ENCODE assay signal across 16 cellular contexts in genomic region chr21:34154878-34155277, GRCh38.
A peak's percentile ranks its signal among the peaks of the same experiment; 100 is the strongest.
DNase-seq lines count a peak whose midpoint lies in the region; ATAC-seq and TF ChIP-seq lines count a peak whose summit lies in the region.
"Had no signal": no experiment of that assay in that cellular context is flagged by ENCODE, and none has a peak within 500 bp of the region (broad histone marks: within the 10 kb centered on the region; RNA-seq: fewer than 3 reads in every experiment).

No MANE protein-coding gene starts in this region.

- POLR2A ChIA-PET in activated CD4-positive, alpha-beta T cell treated with anti-CD3 and anti-CD28 coated beads, Interleukin-2, amount 10 ng/mL, durations not matched to agents 7 days and 5 days (lab: Charles Lee), result no interaction called here
- POLR2A ChIA-PET in T-cell (lab: Charles Lee), result no interaction called here

- no peaks in the 10 kb centered on the region for H3K27me3 Mint-ChIP-seq in activated CD4-positive, alpha-beta T cell treated with anti-CD3 and anti-CD28 coated beads, Interleukin-2, amount 10 ng/mL, durations not matched to agents 7 days and 5 days
- H3K27me3 Mint-ChIP-seq in T-cell (no peaks in the 10 kb centered on the region), osteocyte (ENCODE audit: unreplicated experiment) (no peaks in the 10 kb centered on the region)
- no peaks in the 10 kb centered on the region for H3K27me3 Mint-ChIP-seq in activated T-helper 2 cell treated with anti-CD3 and anti-CD28 coated beads, Interferon-gamma antibody, Interleukin-2, Interleukin-4, amounts not matched to agents 10 μg/mL and 5 μg/mL and 100 μg/mL, durations not matched to agents 14 hours and 24 hours and 36 hours (ENCODE audit: low read depth)

- TF ChIP-seq CTCF in osteocyte (IDR thresholded peaks at IDR 0.05), result no peak

- intact Hi-C loops in activated T-helper 2 cell treated with anti-CD3 and anti-CD28 coated beads, Interferon-gamma antibody, Interleukin-2, Interleukin-4, amounts not matched to agents 10 μg/mL and 5 μg/mL and 100 μg/mL, durations not matched to agents 14 hours and 24 hours and 36 hours (cut with micrococcal nuclease), result loop anchor here (1.0 to 5.0 kb wide), 2 partner anchors 26 to 37 kb away; no protein-coding TSS in a partner anchor

- peaks cover 24% of the 10 kb centered on the region for H3K36me3 Mint-ChIP-seq in activated CD4-positive, alpha-beta T cell treated with anti-CD3 and anti-CD28 coated beads, Interleukin-2, amount 10 ng/mL, durations not matched to agents 7 days and 5 days (ENCODE audit: low read depth)
- H3K36me3 Mint-ChIP-seq in T-cell (peaks cover 21% of the 10 kb centered on the region), osteocyte (ENCODE audit: unreplicated experiment) (peaks cover 26% of the 10 kb centered on the region)
- H3K36me3 Mint-ChIP-seq in activated T-helper 2 cell treated with anti-CD3 and anti-CD28 coated beads, Interferon-gamma antibody, Interleukin-2, Interleukin-4, amounts not matched to agents 10 μg/mL and 5 μg/mL and 100 μg/mL, durations not matched to agents 14 hours and 24 hours and 36 hours (ENCODE audit: low read depth), result peaks cover 34% of the 10 kb centered on the region

- no peak overlapping the region for H3K4me3 Mint-ChIP-seq in activated CD4-positive, alpha-beta T cell treated with anti-CD3 and anti-CD28 coated beads, Interleukin-2, amount 10 ng/mL, durations not matched to agents 7 days and 5 days
- no peak overlapping the region for H3K4me3 Mint-ChIP-seq in T-cell
- no peak overlapping the region for H3K4me3 Mint-ChIP-seq in activated T-helper 2 cell treated with anti-CD3 and anti-CD28 coated beads, Interferon-gamma antibody, Interleukin-2, Interleukin-4, amounts not matched to agents 10 μg/mL and 5 μg/mL and 100 μg/mL, durations not matched to agents 14 hours and 24 hours and 36 hours (ENCODE audit: low read depth)
- no peak overlapping the region for H3K4me3 Mint-ChIP-seq in osteocyte (ENCODE audit: unreplicated experiment)

- CTCF ChIA-PET in activated CD4-positive, alpha-beta T cell treated with anti-CD3 and anti-CD28 coated beads, Interleukin-2, amount 10 ng/mL, durations not matched to agents 7 days and 5 days (lab: Charles Lee), result interaction anchor here (0.7 to 1.9 kb wide), 5 partner anchors 13 to 54 kb away, joined by 3 to 8 read pairs (median 4); no protein-coding TSS in a partner anchor
- CTCF ChIA-PET in T-cell (lab: Charles Lee), result no interaction called here

- peaks cover 13% of the 10 kb centered on the region for H3K9me3 Mint-ChIP-seq in activated CD4-positive, alpha-beta T cell treated with anti-CD3 and anti-CD28 coated beads, Interleukin-2, amount 10 ng/mL, durations not matched to agents 7 days and 5 days
- H3K9me3 Mint-ChIP-seq in T-cell (peaks cover 0 to 12% (median 2%) of the 10 kb centered on the region in 3 donors), osteocyte (ENCODE audit: unreplicated experiment) (peaks cover 11% of the 10 kb centered on the region)
- peaks cover 15% of the 10 kb centered on the region for H3K9me3 Mint-ChIP-seq in activated T-helper 2 cell treated with anti-CD3 and anti-CD28 coated beads, Interferon-gamma antibody, Interleukin-2, Interleukin-4, amounts not matched to agents 10 μg/mL and 5 μg/mL and 100 μg/mL, durations not matched to agents 14 hours and 24 hours and 36 hours

- peak; percentile 62 for DNase-seq in activated CD4-positive, alpha-beta T cell treated with anti-CD3 and anti-CD28 coated beads, Interleukin-2, amount 10 ng/mL, durations not matched to agents 7 days and 5 days
- no peak for DNase-seq in activated CD4-positive, alpha-beta T cell treated with anti-CD3 and anti-CD28 coated beads for 1 hour
- DNase-seq in T-cell, result peak in 5 of 34 experiments; percentile 3 to 35 (median 6)
- peak; percentile 34 for DNase-seq in activated T-helper 2 cell treated with anti-CD3 and anti-CD28 coated beads, Interferon-gamma antibody, Interleukin-2, Interleukin-4, amounts not matched to agents 10 μg/mL and 5 μg/mL and 100 μg/mL, durations not matched to agents 14 hours and 24 hours and 36 hours (ENCODE audit: low spot score)
- no peak for DNase-seq in stimulated activated naive CD8-positive, alpha-beta T cell treated with anti-CD3 and anti-CD28 coated beads, Interleukin-15, Interleukin-2, amounts not matched to agents 100 U/mL and 50 U/mL, for 24 hours
- DNase-seq in NCI-H2107 treated with DMSO at 0.1 percent for 48 hours (lab: John Stamatoyannopoulos, UW; ENCODE audit: unreplicated experiment), result no peak
- no peak for DNase-seq in osteocyte (ENCODE audit: extremely low spot score, unreplicated experiment)
- DNase-seq: Caco-2, HCEC 1CT, IMR-90, NCI-H1417, NCI-H2029, NCI-H510A, Peyer's patch had no signal

- H3K4me1 Mint-ChIP-seq in activated CD4-positive, alpha-beta T cell treated with anti-CD3 and anti-CD28 coated beads, Interleukin-2, amount 10 ng/mL, durations not matched to agents 7 days and 5 days, result peaks cover 47% of the 10 kb centered on the region
- H3K4me1 Mint-ChIP-seq in T-cell (peaks cover 12 to 37% (median 12%) of the 10 kb centered on the region in 3 donors), osteocyte (ENCODE audit: unreplicated experiment) (peaks cover 16% of the 10 kb centered on the region)
- H3K4me1 Mint-ChIP-seq in activated T-helper 2 cell treated with anti-CD3 and anti-CD28 coated beads, Interferon-gamma antibody, Interleukin-2, Interleukin-4, amounts not matched to agents 10 μg/mL and 5 μg/mL and 100 μg/mL, durations not matched to agents 14 hours and 24 hours and 36 hours (ENCODE audit: low read depth), result peaks cover 39% of the 10 kb centered on the region

- peak overlapping the region; percentile 90 for H3K27ac Mint-ChIP-seq in activated CD4-positive, alpha-beta T cell treated with anti-CD3 and anti-CD28 coated beads, Interleukin-2, amount 10 ng/mL, durations not matched to agents 7 days and 5 days
- H3K27ac Mint-ChIP-seq in T-cell (peak overlapping the region in 1 of 2 donors; percentile 52), osteocyte (ENCODE audit: unreplicated experiment) (no peak overlapping the region)
- peak overlapping the region; percentile 84 for H3K27ac Mint-ChIP-seq in activated T-helper 2 cell treated with anti-CD3 and anti-CD28 coated beads, Interferon-gamma antibody, Interleukin-2, Interleukin-4, amounts not matched to agents 10 μg/mL and 5 μg/mL and 100 μg/mL, durations not matched to agents 14 hours and 24 hours and 36 hours

- ATAC-seq in T-cell (replicated peaks in 1 of 4) (peak; percentile 31 to 92 (median 72)), GM18861 (IDR thresholded peaks at IDR 0.05; ENCODE audit: unreplicated experiment) (no peak)
- ATAC-seq in stimulated activated naive CD8-positive, alpha-beta T cell treated with anti-CD3 and anti-CD28 coated beads, Interleukin-15, Interleukin-2, amounts not matched to agents 100 U/mL and 50 U/mL, for 24 hours, result peak; percentile 59
- ATAC-seq: A549 had no signal

Comparison
In these comparisons a context has a peak if more than half of its experiments do, and no peak if none do; other contexts are left out.
1. DNase-seq: peak in activated CD4-positive, alpha-beta T cell treated with anti-CD3 and anti-CD28 coated beads, Interleukin-2, amount 10 ng/mL, durations not matched to agents 7 days and 5 days (single experiment) and activated T-helper 2 cell treated with anti-CD3 and anti-CD28 coated beads, Interferon-gamma antibody, Interleukin-2, Interleukin-4, amounts not matched to agents 10 μg/mL and 5 μg/mL and 100 μg/mL, durations not matched to agents 14 hours and 24 hours and 36 hours (single experiment); none in activated CD4-positive, alpha-beta T cell treated with anti-CD3 and anti-CD28 coated beads for 1 hour (single experiment), stimulated activated naive CD8-positive, alpha-beta T cell treated with anti-CD3 and anti-CD28 coated beads, Interleukin-15, Interleukin-2, amounts not matched to agents 100 U/mL and 50 U/mL, for 24 hours (single experiment), NCI-H2107 treated with DMSO at 0.1 percent for 48 hours (single experiment) and osteocyte (single experiment).